ENCODE assay signal across 1 cellular context in genomic region chr1:200405273-200405672, GRCh38.
TF ChIP-seq lines count a peak whose summit lies in the region.

No MANE protein-coding gene starts in this region.

TF ChIP-seq in HepG2, 621 proteins besides CTCF, POLR2A, EP300 and RAD21:
- TF ChIP-seq ZNF180 (CRISPR knock-in tag; IDR thresholded peaks at IDR 0.05; ENCODE audit: borderline replicate concordance, low read depth) = no peak
- no peak for TF ChIP-seq ZBTB3 (CRISPR knock-in tag; IDR thresholded peaks at IDR 0.05; ENCODE audit: borderline replicate concordance, low read depth)
- TF ChIP-seq ZNF782 (CRISPR knock-in tag; IDR thresholded peaks at IDR 0.05; ENCODE audit: borderline replicate concordance) = no peak
- TF ChIP-seq ZBTB21 (CRISPR knock-in tag; IDR thresholded peaks at IDR 0.05) = 0 out of 2 replicates have a peak, but pooled peaks have one; percentile 28
- no peak for TF ChIP-seq KAT8 (CRISPR knock-in tag; IDR thresholded peaks at IDR 0.05)
- no peak for TF ChIP-seq AHR (CRISPR knock-in tag; IDR thresholded peaks at IDR 0.05)
- TF ChIP-seq NFIC (IDR thresholded peaks at IDR 0.05; ENCODE audit: low read length) = no peak
- TF ChIP-seq ELF3 (CRISPR knock-in tag; IDR thresholded peaks at IDR 0.05) = no peak
- TF ChIP-seq MTF2 (CRISPR knock-in tag; IDR thresholded peaks at IDR 0.05; ENCODE audit: borderline replicate concordance) = no peak
- 0 out of 2 replicates have a peak, but pooled peaks have one; percentile 34 for TF ChIP-seq ARID3A (IDR thresholded peaks at IDR 0.05; ENCODE audit: low read depth, low read length)
- TF ChIP-seq RNF219 (CRISPR knock-in tag; IDR thresholded peaks at IDR 0.05) = no peak
- TF ChIP-seq KDM2A (CRISPR knock-in tag; IDR thresholded peaks at IDR 0.05; ENCODE audit: borderline replicate concordance, low read depth) = no peak
- TF ChIP-seq FOXC1 (CRISPR knock-in tag; IDR thresholded peaks at IDR 0.05; ENCODE audit: borderline replicate concordance) = no peak
- peak; percentile 55 for TF ChIP-seq CEBPG (CRISPR knock-in tag; IDR thresholded peaks at IDR 0.05)
- peak; percentile 57 for TF ChIP-seq CREM (IDR thresholded peaks at IDR 0.05)
- no peak for TF ChIP-seq CREM (CRISPR knock-in tag; IDR thresholded peaks at IDR 0.05)
- TF ChIP-seq ZNF326 (CRISPR knock-in tag; IDR thresholded peaks at IDR 0.05; ENCODE audit: borderline replicate concordance) = no peak
- TF ChIP-seq ATRX (CRISPR knock-in tag; IDR thresholded peaks at IDR 0.05; ENCODE audit: borderline replicate concordance) = no peak
- TF ChIP-seq PAX8 (CRISPR knock-in tag; IDR thresholded peaks at IDR 0.05; ENCODE audit: borderline replicate concordance) = no peak
- TF ChIP-seq ZNF367 (CRISPR knock-in tag; IDR thresholded peaks at IDR 0.05; ENCODE audit: borderline replicate concordance) = no peak
- no peak for TF ChIP-seq ZNF83 (CRISPR knock-in tag; IDR thresholded peaks at IDR 0.05; ENCODE audit: borderline replicate concordance)
- no peak for TF ChIP-seq ZNF260 (CRISPR knock-in tag; IDR thresholded peaks at IDR 0.05; ENCODE audit: borderline replicate concordance, low read depth)
- TF ChIP-seq ZSCAN20 (CRISPR knock-in tag; IDR thresholded peaks at IDR 0.05; ENCODE audit: borderline replicate concordance) = no peak
- TF ChIP-seq ZNF3 (CRISPR knock-in tag; IDR thresholded peaks at IDR 0.05) = no peak
- no peak for TF ChIP-seq ZNF570 (CRISPR knock-in tag; IDR thresholded peaks at IDR 0.05; ENCODE audit: borderline replicate concordance)
- TF ChIP-seq NFYC (CRISPR knock-in tag; IDR thresholded peaks at IDR 0.05) = no peak
- TF ChIP-seq TSC22D2 (CRISPR knock-in tag; IDR thresholded peaks at IDR 0.05; ENCODE audit: borderline replicate concordance) = no peak
- TF ChIP-seq CEBPB (IDR thresholded peaks at IDR 0.05; ENCODE audit: borderline replicate concordance, low read depth, low read length) = peak; percentile 87
- TF ChIP-seq SMAD1 (CRISPR knock-in tag; IDR thresholded peaks at IDR 0.05; ENCODE audit: borderline replicate concordance, low read depth) = no peak
- no peak for TF ChIP-seq LRRFIP1 (CRISPR knock-in tag; conservative IDR thresholded peaks at IDR 0.05)
- peak; percentile 84 for TF ChIP-seq CREB1 (IDR thresholded peaks at IDR 0.05)
- peak; percentile 55; the same call in 1 of the 2 replicates for TF ChIP-seq CREB1 (CRISPR knock-in tag; IDR thresholded peaks at IDR 0.05)
- TF ChIP-seq BRCA1 (CRISPR knock-in tag; IDR thresholded peaks at IDR 0.05) = no peak
- TF ChIP-seq ZNF546 (CRISPR knock-in tag; conservative IDR thresholded peaks at IDR 0.05) = no peak
- TF ChIP-seq MTF1 (CRISPR knock-in tag; IDR thresholded peaks at IDR 0.05) = no peak
- TF ChIP-seq ZNF788 (CRISPR knock-in tag; IDR thresholded peaks at IDR 0.05; ENCODE audit: borderline replicate concordance) = no peak
- TF ChIP-seq FOXA3 (CRISPR knock-in tag; IDR thresholded peaks at IDR 0.05) = peak; percentile 57; the same call in 1 of the 2 replicates
- TF ChIP-seq ZNF790 (CRISPR knock-in tag; IDR thresholded peaks at IDR 0.05; ENCODE audit: borderline replicate concordance) = no peak
- TF ChIP-seq GATAD2A (CRISPR knock-in tag; IDR thresholded peaks at IDR 0.05) = peak; percentile 46
- no peak for TF ChIP-seq THYN1 (CRISPR knock-in tag; IDR thresholded peaks at IDR 0.05; ENCODE audit: borderline replicate concordance, low read depth)
- TF ChIP-seq SNAI1 (CRISPR knock-in tag; IDR thresholded peaks at IDR 0.05; ENCODE audit: borderline replicate concordance) = no peak
